33 cellular contexts compared by ENCODE assay signal in genomic region chrX:79933938-79934337, GRCh38.
DNase-seq lines count a peak whose midpoint lies in the region; ATAC-seq, FAIRE-seq and TF ChIP-seq lines count a peak whose summit lies in the region.
"Had no signal": no experiment of that assay in that cellular context is flagged by ENCODE, and none has a peak within 500 bp of the region (broad histone marks: within the 10 kb centered on the region; RNA-seq: fewer than 3 reads in every experiment).

No MANE protein-coding gene starts in this region.

- CTCF ChIA-PET in SK-N-SH (lab: Yijun Ruan, JAX): no interaction called here
- CTCF ChIA-PET in HEK293 (lab: Yijun Ruan, JAX): no interaction called here
- CTCF ChIA-PET in K562 (lab: Yijun Ruan, JAX; ENCODE audit: low intra/inter-chr PET ratio): no interaction called here

- H3K4me3 ChIP-seq in SK-N-SH (ENCODE audit: low read depth in 2 of 2, low read length in 1 of 2) (no peak overlapping the region), HEK293 (ENCODE audit: low read depth, low read length) (no peak overlapping the region), K562 (no peak overlapping the region)
- H3K4me3 ChIP-seq: A549; BLaER1; BLaER1 treated with 17β-estradiol and CSF1 and Interleukin-3, amounts not matched to agents 10 nM and 100 nM had no signal

- H3K9me2 ChIP-seq in SK-N-SH: no peaks in the 10 kb centered on the region

- TF ChIP-seq CTCF in SK-N-SH (IDR thresholded peaks at IDR 0.05) (no peak), HEK293 (tag by site-specific recombination; IDR thresholded peaks at IDR 0.05) (no peak), K562 (IDR thresholded peaks at IDR 0.05 in 2 of 3, conservative IDR thresholded peaks at IDR 0.05 in 1 of 3; ENCODE audit: insufficient read depth in 2 of 3, low read depth in 1 of 3, low read length in 3 of 3) (no peak)

- no peak overlapping the region for H3K4me2 ChIP-seq in SK-N-SH
- H3K4me2 ChIP-seq in K562 (ENCODE audit: insufficient read depth, low read length): no peak overlapping the region
- H3K4me2 ChIP-seq: A549; BLaER1; BLaER1 treated with 17β-estradiol and CSF1 and Interleukin-3, amounts not matched to agents 10 nM and 100 nM had no signal

- intact Hi-C loops in K562 (cut with micrococcal nuclease): no loop called here

- FAIRE-seq in K562 (lab: Jason Lieb, UNC): no peak
- FAIRE-seq: A204.1, A549, D721Med had no signal

- no TSS peak for BruUV-seq in K562 (replicated peaks; lab: Mats Ljungman, UMichigan)

- ATAC-seq in SK-N-SH treated with all-trans-retinoic acid at 6 μM for 48 hours (no peak), K562 (no peak), GM21447 (IDR thresholded peaks at IDR 0.05; ENCODE audit: unreplicated experiment) (no peak), HG03159 (IDR thresholded peaks at IDR 0.05; ENCODE audit: unreplicated experiment) (no peak)
- ATAC-seq: A549; CD8-positive, alpha-beta T cell had no signal

- POLR2A ChIA-PET in SK-N-SH (lab: Yijun Ruan, JAX) (no interaction called here), HEK293 (lab: Yijun Ruan, JAX) (no interaction called here), K562 (lab: Yijun Ruan, JAX) (no interaction called here)

- H3K36me3 ChIP-seq in SK-N-SH (replicated peaks in 1 of 2; ENCODE audit: control insufficient read depth in 1 of 2, insufficient read depth in 2 of 2, low read length in 1 of 2) (no peaks in the 10 kb centered on the region), HEK293 (ENCODE audit: control insufficient read depth in 2 of 2, insufficient read depth in 1 of 2, low read length in 2 of 2) (no peaks in the 10 kb centered on the region), K562 (ENCODE audit: control insufficient read depth, insufficient read depth, low read length) (no peaks in the 10 kb centered on the region)
- H3K36me3 ChIP-seq: BE2C; BLaER1; BLaER1 treated with 17β-estradiol and CSF1 and Interleukin-3, amounts not matched to agents 10 nM and 100 nM had no signal

- H3K9ac ChIP-seq in SK-N-SH (no peak overlapping the region), K562 (ENCODE audit: insufficient read depth in 1 of 2, low read depth in 2 of 2, low read length in 2 of 2) (no peak overlapping the region)
- H3K9ac ChIP-seq: BLaER1; BLaER1 treated with 17β-estradiol and CSF1 and Interleukin-3, amounts not matched to agents 10 nM and 100 nM had no signal

- no peak overlapping the region for H2AFZ ChIP-seq in SK-N-SH (ENCODE audit: low read depth)
- no peak overlapping the region for H2AFZ ChIP-seq in K562 (ENCODE audit: low read depth, low read length)

- H3K27ac ChIP-seq in SK-N-SH (ENCODE audit: low read depth in 2 of 2, low read length in 1 of 2) (no peak overlapping the region), HEK293 (ENCODE audit: extremely low read depth, low read depth, low read length) (no peak overlapping the region), K562 (ENCODE audit: extremely low read depth, low read depth, low read length) (no peak overlapping the region)
- H3K27ac ChIP-seq: 22Rv1; A549; BLaER1; BLaER1 treated with 17β-estradiol and CSF1 and Interleukin-3, amounts not matched to agents 10 nM and 100 nM; C4-2B had no signal

- in situ Hi-C loops in K562 (cut with MboI): no loop called here

- no peaks in the 10 kb centered on the region for H4K20me1 ChIP-seq in SK-N-SH (ENCODE audit: insufficient read depth)
- no peaks in the 10 kb centered on the region for H4K20me1 ChIP-seq in K562 (replicated peaks; ENCODE audit: control insufficient read depth, insufficient read depth, low read length)
- H4K20me1 ChIP-seq: BLaER1; BLaER1 treated with 17β-estradiol and CSF1 and Interleukin-3, amounts not matched to agents 10 nM and 100 nM had no signal

- no peaks in the 10 kb centered on the region for H3K27me3 ChIP-seq in SK-N-SH (ENCODE audit: insufficient read depth)
- H3K27me3 ChIP-seq in K562 (ENCODE audit: control insufficient read depth in 2 of 2, insufficient read depth in 2 of 2, low read length in 2 of 2): no peaks in the 10 kb centered on the region
- H3K27me3 ChIP-seq: BE2C, BLaER1 had no signal

- H3F3A ChIP-seq in SK-N-SH (replicated peaks; ENCODE audit: insufficient read depth): no peaks in the 10 kb centered on the region

- TF ChIP-seq RAD21 in SK-N-SH (IDR thresholded peaks at IDR 0.05; ENCODE audit: low read length): no peak
- TF ChIP-seq RAD21 in K562 (CRISPR knock-in tag; conservative IDR thresholded peaks at IDR 0.05 in 1 of 2, IDR thresholded peaks at IDR 0.05 in 1 of 2): no peak

- no peak for TF ChIP-seq POLR2A in K562 (conservative IDR thresholded peaks at IDR 0.05)

- H3K9me3 ChIP-seq in SK-N-SH (no peaks in the 10 kb centered on the region), HEK293 (ENCODE audit: control insufficient read depth, insufficient read depth, low read depth, low read length) (no peaks in the 10 kb centered on the region), K562 (replicated peaks; ENCODE audit: control insufficient read depth, insufficient read depth, low read depth, low read length) (no peaks in the 10 kb centered on the region)
- H3K9me3 ChIP-seq: A549, BE2C, Caco-2 had no signal

- DNase-seq in SK-N-SH (no peak), K562 (ENCODE audit: extremely low read depth in 1 of 4, low spot score in 3 of 4) (no peak)
- DNase-seq: 8988T; ACHN; AML-193; BE2C; C1 segment of cervical spinal cord; Caco-2; Calu3; CD4-positive, alpha-beta memory T cell; CD4-positive, alpha-beta T cell; CD4-positive, CD25-positive, alpha-beta regulatory T cell; CD8-positive, alpha-beta memory T cell; CD8-positive, alpha-beta T cell; COR-L47; DMS 273 treated with DMSO at 0.1 percent for 48 hours; DMS153; DMS53; DMS79; DMS79 treated with DMSO at 0.1 percent for 48 hours; DND-41; EL had no signal

- no peaks in the 10 kb centered on the region for H3K4me1 ChIP-seq in SK-N-SH (ENCODE audit: control insufficient read depth in 1 of 2, insufficient read depth in 2 of 2, low read depth in 1 of 2, low read length in 1 of 2)
- H3K4me1 ChIP-seq in HEK293 (ENCODE audit: control insufficient read depth, insufficient read depth, low read length): no peaks in the 10 kb centered on the region
- H3K4me1 ChIP-seq in K562 (replicated peaks in 1 of 2; ENCODE audit: control insufficient read depth in 2 of 2, insufficient read depth in 2 of 2, low read length in 2 of 2): no peaks in the 10 kb centered on the region
- H3K4me1 ChIP-seq: A549; BE2C; BLaER1; BLaER1 treated with 17β-estradiol and CSF1 and Interleukin-3, amounts not matched to agents 10 nM and 100 nM; Caco-2 had no signal

- H3K79me2 ChIP-seq in SK-N-SH (ENCODE audit: insufficient read depth) (no peaks in the 10 kb centered on the region), K562 (ENCODE audit: control insufficient read depth, insufficient read depth, low read length) (no peaks in the 10 kb centered on the region)

- H3K9me1 ChIP-seq in K562 (ENCODE audit: control insufficient read depth, insufficient read depth, low read length): no peaks in the 10 kb centered on the region

- TF ChIP-seq EP300 in SK-N-SH (IDR thresholded peaks at IDR 0.05; ENCODE audit: borderline replicate concordance in 1 of 2, low read depth in 1 of 2, low read length in 1 of 2) (no peak), K562 (IDR thresholded peaks at IDR 0.05; ENCODE audit: low read length) (no peak)

- 27% methylated on average over 1 of the region's 1 CpG for WGBS in SK-N-SH (ENCODE audit: low lambda C conversion rate)
- WGBS in K562 (ENCODE audit: insufficient coverage, low coverage, missing lambda C conversion rate): no CpG with 5 or more reads among the region's 1 CpG

TF ChIP-seq in SK-N-SH treated with all-trans-retinoic acid at 6 μM for 48 hours, 23 proteins besides CTCF, POLR2A, EP300 and RAD21:
- TF ChIP-seq ZNF70 (CRISPR knock-in tag; IDR thresholded peaks at IDR 0.05) (no peak), ZNF8 (CRISPR knock-in tag; IDR thresholded peaks at IDR 0.05) (0 out of 2 replicates have a peak, but pooled peaks have one; percentile 40)
TF ChIP-seq in SK-N-SH treated with all-trans-retinoic acid at 6 μM for 48 hours: peak in this region for 1.

TF ChIP-seq in SK-N-SH, 30 proteins besides CTCF, POLR2A, EP300 and RAD21:
- TF ChIP-seq RCOR1 (IDR thresholded peaks at IDR 0.05; ENCODE audit: low read length): no peak
TF ChIP-seq in SK-N-SH: peak in this region for 0.

TF ChIP-seq in HEK293, 187 proteins besides CTCF, POLR2A, EP300 and RAD21 (continues in another document):
- TF ChIP-seq ZNF302 (tag by site-specific recombination; IDR thresholded peaks at IDR 0.05; ENCODE audit: low read depth) (no peak), ZNF433 (tag by site-specific recombination; IDR thresholded peaks at IDR 0.05; ENCODE audit: low read depth) (no peak), ZNF132 (tag by site-specific recombination; IDR thresholded peaks at IDR 0.05; ENCODE audit: borderline replicate concordance) (no peak), ZNF311 (tag by site-specific recombination; IDR thresholded peaks at IDR 0.05; ENCODE audit: borderline replicate concordance) (no peak), ZBTB8A (tag by site-specific recombination; IDR thresholded peaks at IDR 0.05) (no peak), ZBTB17 (tag by site-specific recombination; IDR thresholded peaks at IDR 0.05) (no peak), ZNF843 (tag by site-specific recombination; IDR thresholded peaks at IDR 0.05) (no peak)

TF ChIP-seq in K562, 482 proteins besides CTCF, POLR2A, EP300 and RAD21:
- TF ChIP-seq KHSRP (IDR thresholded peaks at IDR 0.05) (no peak), RBM25 (IDR thresholded peaks at IDR 0.05; ENCODE audit: low read depth, low read length, severe bottlenecking) (peak; percentile 31), ZFP91 (CRISPR knock-in tag; IDR thresholded peaks at IDR 0.05) (no peak), ZNF146 (CRISPR knock-in tag; IDR thresholded peaks at IDR 0.05; ENCODE audit: unreplicated experiment) (peak; percentile 61)
